In the genomic region with DNA sequence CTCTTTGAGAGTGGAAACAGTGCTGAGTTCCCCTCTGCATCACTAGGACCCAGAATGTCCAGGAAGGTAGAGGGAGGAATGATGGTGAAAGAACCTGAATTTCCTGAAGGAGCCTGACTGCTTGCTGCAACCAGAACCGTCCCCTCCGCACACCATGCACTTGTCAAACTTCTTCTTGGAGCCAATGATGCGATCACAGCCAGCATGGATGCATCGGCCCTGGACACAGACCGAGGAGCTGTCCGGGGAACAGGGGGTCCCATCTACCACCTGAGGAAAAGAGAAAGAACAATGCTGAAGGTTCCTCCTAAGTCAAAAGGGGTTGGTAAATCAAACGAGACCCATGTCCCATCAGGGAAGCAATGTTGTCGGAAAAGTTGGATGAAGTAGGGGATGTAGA, we compare ENCODE assay signal across 1 cellular context.
TF ChIP-seq lines count a peak whose summit lies in the region.

No MANE protein-coding gene starts in this region.

TF ChIP-seq in HepG2, 621 proteins besides CTCF, POLR2A, EP300 and RAD21:
- no peak for TF ChIP-seq BCLAF1 (IDR thresholded peaks at IDR 0.05)
- no peak for TF ChIP-seq ZNF614 (CRISPR knock-in tag; IDR thresholded peaks at IDR 0.05; ENCODE audit: borderline replicate concordance)
- TF ChIP-seq MAFG (CRISPR knock-in tag; IDR thresholded peaks at IDR 0.05): no peak
- TF ChIP-seq DR1 (CRISPR knock-in tag; IDR thresholded peaks at IDR 0.05): no peak
- TF ChIP-seq ZC3H4 (CRISPR knock-in tag; IDR thresholded peaks at IDR 0.05; ENCODE audit: borderline replicate concordance): no peak
- no peak for TF ChIP-seq ZNF33B (CRISPR knock-in tag; IDR thresholded peaks at IDR 0.05)
- TF ChIP-seq MYNN (CRISPR knock-in tag; IDR thresholded peaks at IDR 0.05; ENCODE audit: low read depth): no peak
- no peak for TF ChIP-seq ZNF326 (CRISPR knock-in tag; IDR thresholded peaks at IDR 0.05; ENCODE audit: borderline replicate concordance)
- TF ChIP-seq, protein P1, sequence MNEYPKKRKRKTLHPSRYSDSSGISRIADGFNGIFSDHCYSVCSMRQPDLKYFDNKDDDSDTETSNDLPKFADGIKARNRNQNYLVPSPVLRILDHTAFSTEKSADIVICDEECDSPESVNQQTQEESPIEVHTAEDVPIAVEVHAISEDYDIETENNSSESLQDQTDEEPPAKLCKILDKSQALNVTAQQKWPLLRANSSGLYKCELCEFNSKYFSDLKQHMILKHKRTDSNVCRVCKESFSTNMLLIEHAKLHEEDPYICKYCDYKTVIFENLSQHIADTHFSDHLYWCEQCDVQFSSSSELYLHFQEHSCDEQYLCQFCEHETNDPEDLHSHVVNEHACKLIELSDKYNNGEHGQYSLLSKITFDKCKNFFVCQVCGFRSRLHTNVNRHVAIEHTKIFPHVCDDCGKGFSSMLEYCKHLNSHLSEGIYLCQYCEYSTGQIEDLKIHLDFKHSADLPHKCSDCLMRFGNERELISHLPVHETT (CRISPR knock-in tag; conservative IDR thresholded peaks at IDR 0.05): no peak
- TF ChIP-seq HDAC6 (IDR thresholded peaks at IDR 0.05; ENCODE audit: low read depth, low read length): no peak
- TF ChIP-seq CBX5 (CRISPR knock-in tag; IDR thresholded peaks at IDR 0.05; ENCODE audit: borderline replicate concordance): no peak
- TF ChIP-seq HDAC1 (CRISPR knock-in tag; IDR thresholded peaks at IDR 0.05): no peak
- no peak for TF ChIP-seq ZGPAT (CRISPR knock-in tag; IDR thresholded peaks at IDR 0.05)
- TF ChIP-seq, protein P2, sequence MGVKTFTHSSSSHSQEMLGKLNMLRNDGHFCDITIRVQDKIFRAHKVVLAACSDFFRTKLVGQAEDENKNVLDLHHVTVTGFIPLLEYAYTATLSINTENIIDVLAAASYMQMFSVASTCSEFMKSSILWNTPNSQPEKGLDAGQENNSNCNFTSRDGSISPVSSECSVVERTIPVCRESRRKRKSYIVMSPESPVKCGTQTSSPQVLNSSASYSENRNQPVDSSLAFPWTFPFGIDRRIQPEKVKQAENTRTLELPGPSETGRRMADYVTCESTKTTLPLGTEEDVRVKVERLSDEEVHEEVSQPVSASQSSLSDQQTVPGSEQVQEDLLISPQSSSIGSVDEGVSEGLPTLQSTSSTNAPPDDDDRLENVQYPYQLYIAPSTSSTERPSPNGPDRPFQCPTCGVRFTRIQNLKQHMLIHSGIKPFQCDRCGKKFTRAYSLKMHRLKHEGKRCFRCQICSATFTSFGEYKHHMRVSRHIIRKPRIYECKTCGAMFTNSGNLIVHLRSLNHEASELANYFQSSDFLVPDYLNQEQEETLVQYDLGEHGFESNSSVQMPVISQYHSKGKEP (CRISPR knock-in tag; IDR thresholded peaks at IDR 0.05): no peak
- no peak for TF ChIP-seq HNRNPH1 (optimal IDR thresholded peaks at IDR 0.05; ENCODE audit: low read depth, low read length)
- TF ChIP-seq KDM1A (CRISPR knock-in tag; IDR thresholded peaks at IDR 0.05): no peak
- no peak for TF ChIP-seq ZNF329 (CRISPR knock-in tag; IDR thresholded peaks at IDR 0.05; ENCODE audit: low read depth)
- TF ChIP-seq SRY (CRISPR knock-in tag; IDR thresholded peaks at IDR 0.05): no peak
- TF ChIP-seq TRAFD1 (CRISPR knock-in tag; IDR thresholded peaks at IDR 0.05; ENCODE audit: borderline replicate concordance): no peak
